ENCODE assay signal across 1 cellular context in the genomic region with DNA sequence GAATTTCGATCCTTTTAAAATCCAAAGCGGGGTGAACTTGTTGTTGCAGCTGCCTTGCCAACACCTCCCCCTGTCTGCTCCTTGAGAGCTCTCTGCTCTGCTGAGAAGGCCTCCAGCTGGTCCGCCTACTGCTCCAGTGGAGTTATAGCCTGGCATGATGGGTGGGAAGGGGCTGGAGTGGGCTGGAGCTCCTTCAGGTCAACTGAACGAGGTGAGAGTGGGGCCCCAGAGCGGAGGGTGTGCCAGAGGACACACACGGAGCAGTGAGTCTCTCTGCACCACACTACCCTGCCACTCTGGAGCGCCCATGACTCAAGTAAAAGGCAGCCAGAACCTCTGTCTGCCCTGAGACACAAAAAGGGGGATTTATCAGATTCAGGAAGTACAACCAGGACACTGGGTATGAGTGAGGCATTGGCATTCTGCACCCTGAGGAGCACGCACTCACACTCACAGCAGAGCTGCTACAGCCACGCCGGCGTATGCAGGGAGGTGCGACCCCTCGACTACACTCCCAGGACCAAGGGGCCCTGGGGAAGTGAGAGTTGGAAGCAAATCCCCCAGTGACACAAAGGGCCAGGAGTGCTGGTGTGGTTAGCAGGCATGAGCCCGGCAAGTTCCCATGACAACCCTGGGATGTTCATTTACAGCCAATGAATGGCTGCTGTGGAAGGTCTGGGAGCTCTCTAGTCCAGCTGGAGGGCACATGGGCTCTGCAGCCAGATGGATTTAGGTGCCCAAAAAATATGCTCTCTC.
TF ChIP-seq lines count a peak whose summit lies in the region.

No MANE protein-coding gene starts in this region.

TF ChIP-seq in H1, 55 proteins besides CTCF, POLR2A, EP300 and RAD21:
- TF ChIP-seq TCF12 (IDR thresholded peaks at IDR 0.05; ENCODE audit: low read depth, low read length) (no peak), BACH1 (IDR thresholded peaks at IDR 0.05; ENCODE audit: low read length) (no peak), GABPA (IDR thresholded peaks at IDR 0.05; ENCODE audit: borderline replicate concordance, insufficient read depth, low read length) (no peak), SUZ12 (IDR thresholded peaks at IDR 0.05; ENCODE audit: low read length) (no peak), ATF2 (IDR thresholded peaks at IDR 0.05; ENCODE audit: low read length) (no peak), HDAC2 (IDR thresholded peaks at IDR 0.05; ENCODE audit: borderline replicate concordance in 1 of 2, low read depth in 2 of 2, low read length in 2 of 2) (no peak), TAF1 (IDR thresholded peaks at IDR 0.05; ENCODE audit: low read depth, low read length) (no peak), BCL11A (IDR thresholded peaks at IDR 0.05; ENCODE audit: low read depth in 2 of 2, low read length in 2 of 2) (no peak), SP2 (IDR thresholded peaks at IDR 0.05; ENCODE audit: low read length) (no peak), BRCA1 (IDR thresholded peaks at IDR 0.05; ENCODE audit: low read depth, low read length) (no peak), RBBP5 (IDR thresholded peaks at IDR 0.05; ENCODE audit: borderline replicate concordance, low read depth, low read length) (no peak), SRF (IDR thresholded peaks at IDR 0.05; ENCODE audit: low read depth, low read length) (no peak), PHF8 (conservative IDR thresholded peaks at IDR 0.05; ENCODE audit: low read depth, low read length) (no peak)
